Comparison of ENCODE assay signal across 25 cellular contexts in the genomic region with DNA sequence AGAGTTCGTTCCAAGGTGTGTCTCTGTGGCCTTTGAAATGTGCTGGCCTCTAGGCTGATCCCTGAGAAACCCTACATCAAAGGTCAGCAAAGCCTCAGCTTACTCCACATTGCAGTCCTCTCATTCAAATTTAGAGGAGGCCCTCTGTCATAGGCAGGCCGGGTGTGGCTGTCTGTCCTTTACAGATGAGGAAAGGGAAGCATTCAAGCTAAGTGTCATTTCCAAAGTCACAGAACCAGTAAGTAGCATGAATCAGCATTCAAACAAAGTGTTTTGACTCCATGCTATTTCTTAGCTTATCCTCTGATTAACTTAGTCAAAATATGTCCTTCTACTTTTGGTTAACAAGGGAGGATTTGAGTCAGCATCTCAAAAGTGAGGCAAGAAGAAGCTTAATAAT.
A peak's percentile ranks its signal among the peaks of the same experiment; 100 is the strongest.
DNase-seq lines count a peak whose midpoint lies in the region; ATAC-seq, FAIRE-seq and TF ChIP-seq lines count a peak whose summit lies in the region.
"Had no signal": no experiment of that assay in that cellular context is flagged by ENCODE, and none has a peak within 500 bp of the region (broad histone marks: within the 10 kb centered on the region; RNA-seq: fewer than 3 reads in every experiment).

No MANE protein-coding gene starts in this region.

- H3K9me3 ChIP-seq in Caco-2 (no peaks in the 10 kb centered on the region), astrocyte (ENCODE audit: insufficient read depth, low read depth, low read length) (no peaks in the 10 kb centered on the region), trophoblast cell (ENCODE audit: insufficient read depth, low read depth, low read length) (peaks cover 3% of the 10 kb centered on the region)
- H3K9me3 ChIP-seq: A549, BE2C, HAP-1, SJSA1 had no signal

- no peak overlapping the region for H4K12ac ChIP-seq in trophoblast cell (ENCODE audit: low read depth, low read length)

- H3K4ac ChIP-seq in trophoblast cell (ENCODE audit: low read depth, low read length) = no peak overlapping the region

- H3K4me2 ChIP-seq in astrocyte (ENCODE audit: low read length) = peak overlapping the region; percentile 32
- no peak overlapping the region for H3K4me2 ChIP-seq in trophoblast cell (ENCODE audit: low read length)
- H3K4me2 ChIP-seq: A549 had no signal

- H3K27ac ChIP-seq in astrocyte (ENCODE audit: low read depth, low read length) = peak overlapping the region; percentile 11
- no peak overlapping the region for H3K27ac ChIP-seq in trophoblast cell (ENCODE audit: low read depth, low read length)
- H3K27ac ChIP-seq: A549, SJSA1 had no signal

- H3K4me3 Mint-ChIP-seq in Caco-2 (ENCODE audit: unreplicated experiment) (no peak overlapping the region), astrocyte (ENCODE audit: unreplicated experiment) (no peak overlapping the region)
- H3K4me3 Mint-ChIP-seq: CD4-positive, alpha-beta T cell had no signal

- no peak for FAIRE-seq in astrocyte (lab: Jason Lieb, UNC)
- FAIRE-seq: A549, RCC 7860 had no signal

- no peak overlapping the region for H3K27ac Mint-ChIP-seq in Caco-2 (ENCODE audit: unreplicated experiment)
- no peak overlapping the region for H3K27ac Mint-ChIP-seq in astrocyte (ENCODE audit: unreplicated experiment)
- H3K27ac Mint-ChIP-seq: CD4-positive, alpha-beta T cell had no signal

- H3K36me3 ChIP-seq in Caco-2 (ENCODE audit: control insufficient read depth, insufficient read depth, low read length) (no peaks in the 10 kb centered on the region), astrocyte (ENCODE audit: insufficient read depth, low read length) (no peaks in the 10 kb centered on the region), trophoblast cell (ENCODE audit: control insufficient read depth in 1 of 2, insufficient read depth in 2 of 2, low read length in 2 of 2) (no peaks in the 10 kb centered on the region)
- H3K36me3 ChIP-seq: BE2C, HAP-1, SJSA1 had no signal

- no TSS peak for BruUV-seq in Caco-2 (replicated peaks; lab: Mats Ljungman, UMichigan)

- no peaks in the 10 kb centered on the region for H3K9me3 Mint-ChIP-seq in Caco-2 (ENCODE audit: unreplicated experiment)
- H3K9me3 Mint-ChIP-seq in astrocyte (ENCODE audit: unreplicated experiment) = no peaks in the 10 kb centered on the region
- H3K9me3 Mint-ChIP-seq: CD4-positive, alpha-beta T cell had no signal

- no peak overlapping the region for H4K91ac ChIP-seq in trophoblast cell (ENCODE audit: low read depth, low read length)

- no peak overlapping the region for H2BK120ac ChIP-seq in trophoblast cell (ENCODE audit: insufficient read depth, low read length, poor library complexity)

- H2AK5ac ChIP-seq in trophoblast cell (ENCODE audit: low read length) = no peak overlapping the region

- H3K4me3 ChIP-seq in Caco-2 (ENCODE audit: low read depth, low read length) (no peak overlapping the region), astrocyte (ENCODE audit: insufficient read depth, low read depth, low read length) (no peak overlapping the region), trophoblast cell (ENCODE audit: low read depth, low read length) (no peak overlapping the region)
- H3K4me3 ChIP-seq: A549, HAP-1, SJSA1 had no signal

- no peak overlapping the region for H3K9ac ChIP-seq in astrocyte (ENCODE audit: low read length)
- no peak overlapping the region for H3K9ac ChIP-seq in trophoblast cell (ENCODE audit: low read length)

- H3K4me1 ChIP-seq in Caco-2 (0 out of 2 replicates have a peak, but pooled peaks cover 9% of the 10 kb centered on the region), astrocyte (ENCODE audit: insufficient read depth, low read length) (no peaks in the 10 kb centered on the region), trophoblast cell (ENCODE audit: control insufficient read depth in 1 of 2, insufficient read depth in 2 of 2, low read length in 2 of 2) (no peaks in the 10 kb centered on the region)
- H3K4me1 ChIP-seq: A549, BE2C, HAP-1, SJSA1 had no signal

- H2AFZ ChIP-seq in astrocyte (ENCODE audit: low read depth, low read length) = peak overlapping the region; percentile 15
- no peak overlapping the region for H2AFZ ChIP-seq in trophoblast cell (ENCODE audit: insufficient read depth, low read length, poor library complexity)

- peak overlapping the region; percentile 47 for H4K8ac ChIP-seq in trophoblast cell (ENCODE audit: low read depth, low read length)

- CTCF ChIA-PET in Caco-2 (lab: Charles Lee) = no interaction called here

- no peak overlapping the region for H3K14ac ChIP-seq in trophoblast cell (ENCODE audit: low read length)

- H3K27me3 ChIP-seq in Caco-2 (replicated peaks; ENCODE audit: control insufficient read depth, insufficient read depth, low read length) (no peaks in the 10 kb centered on the region), astrocyte (ENCODE audit: insufficient read depth, low read length) (no peaks in the 10 kb centered on the region), trophoblast cell (ENCODE audit: insufficient read depth, low read length) (no peaks in the 10 kb centered on the region)
- H3K27me3 ChIP-seq: BE2C, SJSA1 had no signal

- intact Hi-C loops in Caco-2 (cut with micrococcal nuclease; ENCODE audit: unreplicated experiment) (no loop called here), Right ventricle myocardium superior (cut with DNase I) (no loop called here)

- H3K27me3 Mint-ChIP-seq in Caco-2 (ENCODE audit: insufficient read depth, unreplicated experiment) (no peaks in the 10 kb centered on the region), astrocyte (ENCODE audit: low read depth, unreplicated experiment) (no peaks in the 10 kb centered on the region)
- H3K27me3 Mint-ChIP-seq: CD4-positive, alpha-beta T cell had no signal

- no peaks in the 10 kb centered on the region for H4K20me1 ChIP-seq in astrocyte (ENCODE audit: insufficient read depth, low read length)

- TF ChIP-seq CTCF in Caco-2 (IDR thresholded peaks at IDR 0.05; ENCODE audit: insufficient read depth in 1 of 2, low read depth in 1 of 2, low read length in 1 of 2, severe bottlenecking in 1 of 2, unreplicated experiment in 1 of 2) = no peak
- no peak for TF ChIP-seq CTCF in astrocyte (IDR thresholded peaks at IDR 0.05; ENCODE audit: insufficient read depth, low read depth, low read length)

- H2BK12ac ChIP-seq in trophoblast cell (ENCODE audit: low read length) = no peak overlapping the region

- H2BK5ac ChIP-seq in trophoblast cell (ENCODE audit: low read depth, low read length, poor library complexity) = no peak overlapping the region

- DNase-seq in Caco-2 = peak; percentile 8 to 44
- no peak for DNase-seq in astrocyte (ENCODE audit: low read depth)
- peak in 1 of 2 donors; percentile 33 for DNase-seq in trophoblast cell
- DNase-seq in Right ventricle myocardium superior = no peak
- DNase-seq in NK-92 (lab: John Stamatoyannopoulos, UW; ENCODE audit: unreplicated experiment) = no peak
- no peak for DNase-seq in NCI-H2171 (lab: John Stamatoyannopoulos, UW)
- DNase-seq: BE2C; CD4-positive, alpha-beta T cell; GF-D8; KBM-7; MM.1S; NCI-H1048; NCI-H1417 treated with DMSO at 0.1 percent for 48 hours; NCI-H187; NCI-H2107; NCI-H226; NCI-H524; NCI-H774; OCI-M1 had no signal

- H3K36me3 Mint-ChIP-seq in Caco-2 (ENCODE audit: insufficient read depth, unreplicated experiment) (no peaks in the 10 kb centered on the region), astrocyte (ENCODE audit: low read depth, unreplicated experiment) (no peaks in the 10 kb centered on the region)

- H3K18ac ChIP-seq in trophoblast cell (ENCODE audit: low read length) = no peak overlapping the region

- no CpG with 5 or more reads among the region's 2 CpGs for WGBS in trophoblast cell (ENCODE audit: extremely low coverage, insufficient coverage, insufficient read length)

- ATAC-seq in GM18870 (IDR thresholded peaks at IDR 0.05; ENCODE audit: unreplicated experiment) (peak; percentile 39), Right ventricle myocardium superior (ENCODE audit: poor library complexity) (no peak), HG02938 (IDR thresholded peaks at IDR 0.05; ENCODE audit: unreplicated experiment) (no peak)
- ATAC-seq: A549 had no signal

- H3K4me1 Mint-ChIP-seq in Caco-2 (ENCODE audit: low read depth, unreplicated experiment) (peaks cover 7% of the 10 kb centered on the region), astrocyte (ENCODE audit: low read depth, unreplicated experiment) (peaks cover 11% of the 10 kb centered on the region)

- H3K79me2 ChIP-seq in astrocyte (ENCODE audit: insufficient read depth, low read length) (no peaks in the 10 kb centered on the region), trophoblast cell (ENCODE audit: control insufficient read depth, insufficient read depth, low read length, poor library complexity) (no peaks in the 10 kb centered on the region)

- peaks cover 2% of the 10 kb centered on the region for H3K79me1 ChIP-seq in trophoblast cell (ENCODE audit: low read length)

- H3K23ac ChIP-seq in trophoblast cell (ENCODE audit: low read length) = no peak overlapping the region

- POLR2A ChIA-PET in Caco-2 (lab: Charles Lee) = no interaction called here

Comparison
In these comparisons a context has a peak if more than half of its experiments do, and no peak if none do; other contexts are left out.
1. DNase-seq: peak in Caco-2 (2 of 2); none in astrocyte (single experiment), Right ventricle myocardium superior (single experiment), NK-92 (single experiment) and NCI-H2171 (single experiment).